Comparison of ENCODE assay signal across 11 cellular contexts in the genomic region with DNA sequence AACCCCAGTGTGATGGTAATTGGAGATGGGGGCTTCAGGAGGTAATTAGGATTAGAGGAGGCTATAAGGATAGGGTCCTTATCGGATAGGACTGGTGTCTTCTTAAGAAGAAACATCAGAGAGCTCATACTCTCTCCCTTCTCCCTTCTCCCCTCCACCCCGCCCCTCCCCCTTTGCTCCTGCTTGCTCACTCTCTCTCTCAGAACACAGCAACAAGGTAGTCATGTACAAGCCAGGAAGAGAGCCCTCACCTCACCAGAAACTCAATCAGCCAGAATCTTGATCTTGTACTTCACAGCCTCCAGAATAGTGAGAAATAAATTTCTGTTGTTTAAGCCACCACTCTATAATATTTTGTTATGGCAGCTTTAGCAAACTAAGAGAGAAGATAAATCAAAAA. TPM values are rescaled to one million over a fixed set of nuclear protein-coding genes. Genes with fewer than 3 reads are reported as not detected.
DNase-seq lines count a peak whose midpoint lies in the region; ATAC-seq, FAIRE-seq and TF ChIP-seq lines count a peak whose summit lies in the region.
"Had no signal": no experiment of that assay in that cellular context is flagged by ENCODE, and none has a peak within 500 bp of the region (broad histone marks: within the 10 kb centered on the region; RNA-seq: fewer than 3 reads in every experiment).

No MANE protein-coding gene starts in this region.

- TF ChIP-seq CTCF in CD14-positive monocyte (IDR thresholded peaks at IDR 0.05) = no peak

- DNase-seq in CD14-positive monocyte (ENCODE audit: low spot score) = no peak
- no peak for DNase-seq in GM12892 (ENCODE audit: insufficient read length)
- peak; percentile 36 for DNase-seq in activated CD8-positive, alpha-beta T cell treated with anti-CD3 and anti-CD28 coated beads, Interleukin-2, amount 10 ng/mL, durations not matched to agents 7 days and 5 days
- peak; percentile 63 for DNase-seq in kidney tubule cell (ENCODE audit: low spot score)
- DNase-seq in Kasumi-1 (lab: John Stamatoyannopoulos, UW) = no peak
- DNase-seq: aorta, Calu3, NCI-H2107 had no signal

- H3K36me3 Mint-ChIP-seq in CD14-positive monocyte = peaks cover 42 to 51% of the 10 kb centered on the region in 2 donors
- H3K36me3 Mint-ChIP-seq in activated CD8-positive, alpha-beta T cell treated with anti-CD3 and anti-CD28 coated beads, Interleukin-2, amount 10 ng/mL, durations not matched to agents 7 days and 5 days (ENCODE audit: low read depth) = peaks cover 63% of the 10 kb centered on the region

- TF ChIP-seq POLR2A in GM12892 (IDR thresholded peaks at IDR 0.05; ENCODE audit: low read depth, low read length) = no peak

- no peak for ATAC-seq in activated CD8-positive, alpha-beta T cell treated with anti-CD3 and anti-CD28 coated beads, Interleukin-2, amount 10 ng/mL, durations not matched to agents 7 days and 5 days
- no peak for ATAC-seq in HG03342 (IDR thresholded peaks at IDR 0.05; ENCODE audit: unreplicated experiment)
- ATAC-seq in HG03139 (IDR thresholded peaks at IDR 0.05; ENCODE audit: unreplicated experiment) = no peak
- ATAC-seq: Right ventricle myocardium inferior had no signal

- H3K27ac Mint-ChIP-seq in CD14-positive monocyte = peak overlapping the region in 5 of 7 donors; percentile 58 to 85 (median 84)
- no peak overlapping the region for H3K27ac Mint-ChIP-seq in activated CD8-positive, alpha-beta T cell treated with anti-CD3 and anti-CD28 coated beads, Interleukin-2, amount 10 ng/mL, durations not matched to agents 7 days and 5 days

- CTCF ChIA-PET in activated CD8-positive, alpha-beta T cell treated with anti-CD3 and anti-CD28 coated beads, Interleukin-2, amount 10 ng/mL, durations not matched to agents 7 days and 5 days (lab: Charles Lee) = interaction anchor here (1.1 kb wide), 1 partner anchor 28 kb away, joined by 3 read pairs; no protein-coding TSS in a partner anchor

- no peak overlapping the region for H3K4me3 Mint-ChIP-seq in CD14-positive monocyte
- H3K4me3 Mint-ChIP-seq in activated CD8-positive, alpha-beta T cell treated with anti-CD3 and anti-CD28 coated beads, Interleukin-2, amount 10 ng/mL, durations not matched to agents 7 days and 5 days = peak overlapping the region; percentile 7

- peaks cover 0 to 3% (median 0%) of the 10 kb centered on the region in 7 donors for H3K9me3 Mint-ChIP-seq in CD14-positive monocyte
- no peaks in the 10 kb centered on the region for H3K9me3 Mint-ChIP-seq in activated CD8-positive, alpha-beta T cell treated with anti-CD3 and anti-CD28 coated beads, Interleukin-2, amount 10 ng/mL, durations not matched to agents 7 days and 5 days (ENCODE audit: insufficient read depth)

- POLR2A ChIA-PET in activated CD8-positive, alpha-beta T cell treated with anti-CD3 and anti-CD28 coated beads, Interleukin-2, amount 10 ng/mL, durations not matched to agents 7 days and 5 days (lab: Charles Lee) = no interaction called here

- H3K4me1 Mint-ChIP-seq in CD14-positive monocyte = peaks cover 56% of the 10 kb centered on the region
- H3K4me1 Mint-ChIP-seq in activated CD8-positive, alpha-beta T cell treated with anti-CD3 and anti-CD28 coated beads, Interleukin-2, amount 10 ng/mL, durations not matched to agents 7 days and 5 days (ENCODE audit: low read depth) = peaks cover 57% of the 10 kb centered on the region

- peak; percentile 69 for FAIRE-seq in GM12892 (lab: Jason Lieb, UNC)

- no peaks in the 10 kb centered on the region for H3K27me3 Mint-ChIP-seq in CD14-positive monocyte (ENCODE audit: low read depth in 3 of 3)
- H3K27me3 Mint-ChIP-seq in activated CD8-positive, alpha-beta T cell treated with anti-CD3 and anti-CD28 coated beads, Interleukin-2, amount 10 ng/mL, durations not matched to agents 7 days and 5 days (ENCODE audit: low read depth) = no peaks in the 10 kb centered on the region

- intact Hi-C loops in CD14-positive monocyte (cut with micrococcal nuclease) = loop anchor here in 1 of 2 donors (5.0 kb wide), 1 partner anchor 38 kb away; no protein-coding TSS in a partner anchor

RNA-seq across cellular contexts. Expression of gene DDX60L, which starts 4.5 kb away (rescaled TPM):
- polyA plus RNA-seq in CD14-positive monocyte = 10 to 100 TPM; 32.4 to 33.2 TPM
- 4.2 TPM for polyA plus RNA-seq in GM12892 (2012; ENCODE audit: missing spikeins)
- total RNA-seq in activated CD8-positive, alpha-beta T cell treated with anti-CD3 and anti-CD28 coated beads, Interleukin-2, amount 10 ng/mL, durations not matched to agents 7 days and 5 days = 10 to 100 TPM; 59.3 to 61.1 TPM

RNA-seq across cellular contexts. Expression of gene PALLD, which starts 21.1 kb away (rescaled TPM):
- 10 to 100 TPM in 1 of 2 donors, 1 to 10 TPM in 1; 9.9 to 11.8 TPM for polyA plus RNA-seq in CD14-positive monocyte
- polyA plus RNA-seq in GM12892 (2012; ENCODE audit: missing spikeins) = 1.5 TPM
- 1 to 10 TPM; 1.2 to 1.3 TPM for total RNA-seq in activated CD8-positive, alpha-beta T cell treated with anti-CD3 and anti-CD28 coated beads, Interleukin-2, amount 10 ng/mL, durations not matched to agents 7 days and 5 days

Comparison
In these comparisons a context has a peak if more than half of its experiments do, and no peak if none do; other contexts are left out.
1. DNase-seq: peak in activated CD8-positive, alpha-beta T cell treated with anti-CD3 and anti-CD28 coated beads, Interleukin-2, amount 10 ng/mL, durations not matched to agents 7 days and 5 days (single experiment) and kidney tubule cell (single experiment); none in CD14-positive monocyte (single experiment), GM12892 (single experiment) and Kasumi-1 (0 of 2).